In the genomic region with DNA sequence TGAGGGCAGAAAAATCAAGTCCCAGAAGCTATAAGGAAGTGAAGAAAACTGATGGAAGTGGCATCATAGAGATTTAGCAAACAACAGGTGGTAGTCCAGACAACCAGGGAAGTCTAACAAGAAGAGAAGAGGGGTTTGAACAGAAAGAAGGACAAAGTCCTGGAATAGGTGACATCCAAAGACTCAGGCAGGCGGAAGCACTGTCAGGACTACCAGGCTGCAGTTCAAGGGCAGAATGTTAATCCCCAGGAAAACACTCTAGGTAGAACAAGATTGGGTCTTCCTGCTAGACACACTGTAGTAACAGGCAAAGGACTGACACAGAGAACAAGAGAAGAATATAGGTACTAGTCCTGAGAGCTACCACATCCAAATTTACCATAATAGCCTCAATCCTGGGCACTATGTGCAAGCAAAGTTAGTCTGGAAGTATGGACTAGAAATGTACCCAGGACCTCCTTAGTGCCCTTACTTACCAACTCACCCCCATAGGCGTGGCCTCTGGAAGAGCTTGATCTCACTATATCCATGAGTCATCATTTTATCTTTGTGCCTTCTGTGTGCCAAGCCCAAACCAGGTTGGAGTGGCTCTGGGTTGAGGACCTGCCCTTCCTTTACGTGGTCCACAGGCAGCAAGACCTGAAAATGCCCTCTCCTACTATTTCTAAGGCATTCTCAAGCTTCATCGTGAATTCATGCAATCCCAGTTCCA, we compare ENCODE assay signal across 1 cellular context.
TF ChIP-seq lines count a peak whose summit lies in the region.

No MANE protein-coding gene starts in this region.

TF ChIP-seq in GM23338, 12 proteins besides CTCF, POLR2A, EP300 and RAD21 (continued from another document):
- TF ChIP-seq ZNF462 (CRISPR knock-in tag; IDR thresholded peaks at IDR 0.05) (no peak), EZH2phosphoT487 (IDR thresholded peaks at IDR 0.05; ENCODE audit: unreplicated experiment) (no peak), EZH2 (IDR thresholded peaks at IDR 0.05; ENCODE audit: low read depth, unreplicated experiment) (no peak), POLR2AphosphoS5 (IDR thresholded peaks at IDR 0.05; ENCODE audit: low read depth) (no peak), ZNF114 (CRISPR knock-in tag; IDR thresholded peaks at IDR 0.05) (no peak), NANOG (IDR thresholded peaks at IDR 0.05; ENCODE audit: borderline replicate concordance) (no peak)
- TF ChIP-seq, protein P1, sequence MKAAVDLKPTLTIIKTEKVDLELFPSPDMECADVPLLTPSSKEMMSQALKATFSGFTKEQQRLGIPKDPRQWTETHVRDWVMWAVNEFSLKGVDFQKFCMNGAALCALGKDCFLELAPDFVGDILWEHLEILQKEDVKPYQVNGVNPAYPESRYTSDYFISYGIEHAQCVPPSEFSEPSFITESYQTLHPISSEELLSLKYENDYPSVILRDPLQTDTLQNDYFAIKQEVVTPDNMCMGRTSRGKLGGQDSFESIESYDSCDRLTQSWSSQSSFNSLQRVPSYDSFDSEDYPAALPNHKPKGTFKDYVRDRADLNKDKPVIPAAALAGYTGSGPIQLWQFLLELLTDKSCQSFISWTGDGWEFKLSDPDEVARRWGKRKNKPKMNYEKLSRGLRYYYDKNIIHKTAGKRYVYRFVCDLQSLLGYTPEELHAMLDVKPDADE (IDR thresholded peaks at IDR 0.05): no peak
TF ChIP-seq in GM23338: peak in this region for 0.
